Comparison of ENCODE assay signal across 1 cellular context in genomic region chr4:114558446-114559020, GRCh38.
TF ChIP-seq lines count a peak whose summit lies in the region.

No MANE protein-coding gene starts in this region.

TF ChIP-seq in GM23338, 12 proteins besides CTCF, POLR2A, EP300 and RAD21 (continued from another document):
- TF ChIP-seq ZNF462 (CRISPR knock-in tag; IDR thresholded peaks at IDR 0.05) = no peak
- no peak for TF ChIP-seq STAT1 (IDR thresholded peaks at IDR 0.05; ENCODE audit: unreplicated experiment)
